ENCODE assay signal across 8 cellular contexts in the genomic region with DNA sequence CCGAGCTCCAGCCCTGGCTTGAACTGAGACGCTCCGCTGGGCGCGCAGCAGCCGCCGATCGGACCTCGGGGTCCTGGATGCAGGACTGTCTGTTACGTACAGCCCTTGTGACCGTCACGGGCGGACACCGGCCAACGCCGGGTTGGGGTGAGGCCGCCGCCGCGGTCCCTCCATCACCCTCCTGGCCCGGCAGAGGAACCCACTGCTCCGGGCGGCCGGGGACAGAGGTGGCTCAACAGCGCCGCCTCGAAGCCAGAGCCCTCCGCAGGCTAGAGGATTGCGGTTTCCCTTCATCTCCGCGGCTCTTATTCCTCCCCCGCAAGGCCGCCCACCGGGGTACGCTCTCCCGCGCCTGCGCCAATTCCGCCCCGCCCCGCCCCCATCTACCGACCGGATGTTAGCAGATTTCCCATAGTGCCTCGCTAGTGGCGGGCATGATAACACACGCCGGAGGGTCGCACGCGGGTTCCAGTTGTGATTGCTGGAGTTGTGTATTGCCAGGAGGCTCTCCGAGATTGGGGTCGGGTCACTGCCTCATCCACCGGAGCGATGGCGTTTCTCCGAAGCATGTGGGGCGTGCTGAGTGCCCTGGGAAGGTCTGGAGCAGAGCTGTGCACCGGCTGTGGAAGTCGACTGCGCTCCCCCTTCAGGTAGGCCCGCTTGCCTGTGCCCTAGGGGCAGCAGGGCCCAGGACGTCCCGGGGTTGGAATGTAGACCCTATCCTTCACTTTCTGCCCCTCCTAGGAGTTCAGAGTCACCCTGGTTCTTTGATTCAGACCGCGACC. TPM values are rescaled to one million over a fixed set of nuclear protein-coding genes. Genes with fewer than 3 reads are reported as not detected.
DNase-seq lines count a peak whose midpoint lies in the region; ATAC-seq and TF ChIP-seq lines count a peak whose summit lies in the region.

A gene (plus strand): TSS at position 412 of the 785 bp plus-strand sequence. CDS start 138 bp downstream, at position 550.

- POLR2A ChIA-PET in BJ (lab: Charles Lee) = interaction anchor here (0.6 kb wide), 2 partner anchors 15 to 411 kb away, joined by 3 to 17 read pairs; no protein-coding TSS in a partner anchor

- peak within 1 kb of the TSS; percentile 71 for H3K4me3 ChIP-seq in BJ (ENCODE audit: low read depth, low read length)
- peak within 1 kb of the TSS; percentile 94 for H3K4me3 ChIP-seq in colonic mucosa

- peak; percentile 97 for TF ChIP-seq POLR2A in GM19193 (IDR thresholded peaks at IDR 0.05; ENCODE audit: extremely low read depth, insufficient read depth, insufficient read length)

- H3K27ac ChIP-seq in colonic mucosa = peak within 1 kb of the TSS; percentile 69

- CTCF ChIA-PET in BJ (lab: Yijun Ruan, JAX) = interaction anchor here (0.8 to 2.5 kb wide), 10 partner anchors 10 to 85 kb away, joined by 3 to 14 read pairs (median 5); a partner anchor contains a TSS

- no peaks in the 10 kb centered on the region for H3K9me3 ChIP-seq in colonic mucosa

- intact Hi-C loops in colonic mucosa (cut with DNase I) (loop anchor here (5.0 to 10.0 kb wide), 3 partner anchors 50 to 210 kb away; a partner anchor contains a TSS), left colon (cut with DNase I, micrococcal nuclease) (no loop called here)

- H3K27me3 ChIP-seq in BJ (ENCODE audit: control insufficient read depth, insufficient read depth, low read length) (no peaks in the 10 kb centered on the region), colonic mucosa (no peaks in the 10 kb centered on the region)

- peak within 1 kb of the TSS; percentile 76 to 80 for H3K9ac ChIP-seq in colonic mucosa (ENCODE audit: low read depth in 2 of 2, low read length in 2 of 2)

- ATAC-seq in HG03439 (IDR thresholded peaks at IDR 0.05; ENCODE audit: unreplicated experiment) (peak; percentile 93), left colon (peak; percentile 96)

- H3K36me3 ChIP-seq in BJ (ENCODE audit: control insufficient read depth, insufficient read depth, low read length) (peaks cover 2% of the 10 kb centered on the region; the same call in 1 of the 2 replicates), colonic mucosa (no peaks in the 10 kb centered on the region)

- TF ChIP-seq CTCF in BJ (IDR thresholded peaks at IDR 0.05; ENCODE audit: insufficient read depth, low read depth, low read length) (peak; percentile 59), colonic mucosa (IDR thresholded peaks at IDR 0.05) (peak; percentile 51)

- H3K4me1 ChIP-seq in colonic mucosa = peaks cover 10% of the 10 kb centered on the region

- DNase-seq in BJ (ENCODE audit: low read depth) = peak; percentile 52
- peak; percentile 72 for DNase-seq in NCI-H510A (lab: John Stamatoyannopoulos, UW)
- peak; percentile 95 to 99 for DNase-seq in activated CD4-positive, alpha-beta T cell treated with anti-CD3 and anti-CD28 coated beads for 4 hours
- DNase-seq in colonic mucosa = peak; percentile 98
- peak; percentile 93 to 98 for DNase-seq in left colon
- peak; percentile 94 for DNase-seq in stimulated activated CD4-positive, alpha-beta T cell treated with anti-CD3 and anti-CD28 coated beads, Interleukin-1b, Interleukin-23, amount 100 ng/mL, for 48 hours

RNA-seq across cellular contexts. Expression of the gene that starts here (rescaled TPM):
- 9.0 and 11.5 TPM in 2 replicates for polyA plus RNA-seq in BJ (2011; rRNA removed)
- polyA minus RNA-seq in BJ (2011; rRNA and poly(A)+ RNA removed) = 6.4 and 8.1 TPM in 2 replicates
- total RNA-seq in colonic mucosa (10 to 100 TPM; 52.6 to 63.1 TPM), left colon (10 to 100 TPM; 34.5 to 35.3 TPM)

Comparison
In these comparisons a context has a peak if more than half of its experiments do, and no peak if none do; other contexts are left out.
1. Peak in every context shown above with its lines: DNase-seq, ATAC-seq, H3K4me3 ChIP-seq and H3K27ac ChIP-seq.